ENCODE assay signal across 1 cellular context in genomic region chr19:8458380-8458779, GRCh38.
TF ChIP-seq lines count a peak whose summit lies in the region.

No MANE protein-coding gene starts in this region.

TF ChIP-seq in A549, 52 proteins besides CTCF, POLR2A, EP300 and RAD21:
- no peak for TF ChIP-seq NPAS2 (CRISPR knock-in tag; IDR thresholded peaks at IDR 0.05; ENCODE audit: borderline replicate concordance)
- TF ChIP-seq, protein P1, sequence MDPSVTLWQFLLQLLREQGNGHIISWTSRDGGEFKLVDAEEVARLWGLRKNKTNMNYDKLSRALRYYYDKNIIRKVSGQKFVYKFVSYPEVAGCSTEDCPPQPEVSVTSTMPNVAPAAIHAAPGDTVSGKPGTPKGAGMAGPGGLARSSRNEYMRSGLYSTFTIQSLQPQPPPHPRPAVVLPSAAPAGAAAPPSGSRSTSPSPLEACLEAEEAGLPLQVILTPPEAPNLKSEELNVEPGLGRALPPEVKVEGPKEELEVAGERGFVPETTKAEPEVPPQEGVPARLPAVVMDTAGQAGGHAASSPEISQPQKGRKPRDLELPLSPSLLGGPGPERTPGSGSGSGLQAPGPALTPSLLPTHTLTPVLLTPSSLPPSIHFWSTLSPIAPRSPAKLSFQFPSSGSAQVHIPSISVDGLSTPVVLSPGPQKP (IDR thresholded peaks at IDR 0.05; ENCODE audit: low read depth, low read length): no peak
- TF ChIP-seq MAZ (IDR thresholded peaks at IDR 0.05; ENCODE audit: borderline replicate concordance, low read depth, low read length): no peak
- no peak for TF ChIP-seq HDAC2 (IDR thresholded peaks at IDR 0.05)
- TF ChIP-seq POLR2AphosphoS2 (conservative IDR thresholded peaks at IDR 0.05; ENCODE audit: low read length): no peak
- no peak for TF ChIP-seq ZSCAN20 (CRISPR knock-in tag; IDR thresholded peaks at IDR 0.05)
- TF ChIP-seq BHLHE40 (IDR thresholded peaks at IDR 0.05; ENCODE audit: low read depth, low read length): no peak
- no peak for TF ChIP-seq FOSB (CRISPR knock-in tag; IDR thresholded peaks at IDR 0.05)
- TF ChIP-seq RARB (CRISPR knock-in tag; IDR thresholded peaks at IDR 0.05): no peak
- no peak for TF ChIP-seq CBX2 (IDR thresholded peaks at IDR 0.05; ENCODE audit: borderline replicate concordance, low read depth)
- TF ChIP-seq TP53 (CRISPR knock-in tag; IDR thresholded peaks at IDR 0.05): no peak
- TF ChIP-seq EHMT2 (IDR thresholded peaks at IDR 0.05; ENCODE audit: low read depth): no peak
- TF ChIP-seq MAX (IDR thresholded peaks at IDR 0.05): no peak
- TF ChIP-seq SMC3 (IDR thresholded peaks at IDR 0.05): no peak
- no peak for TF ChIP-seq USF2 (IDR thresholded peaks at IDR 0.05)
